12 cellular contexts compared by ENCODE assay signal in the genomic region with DNA sequence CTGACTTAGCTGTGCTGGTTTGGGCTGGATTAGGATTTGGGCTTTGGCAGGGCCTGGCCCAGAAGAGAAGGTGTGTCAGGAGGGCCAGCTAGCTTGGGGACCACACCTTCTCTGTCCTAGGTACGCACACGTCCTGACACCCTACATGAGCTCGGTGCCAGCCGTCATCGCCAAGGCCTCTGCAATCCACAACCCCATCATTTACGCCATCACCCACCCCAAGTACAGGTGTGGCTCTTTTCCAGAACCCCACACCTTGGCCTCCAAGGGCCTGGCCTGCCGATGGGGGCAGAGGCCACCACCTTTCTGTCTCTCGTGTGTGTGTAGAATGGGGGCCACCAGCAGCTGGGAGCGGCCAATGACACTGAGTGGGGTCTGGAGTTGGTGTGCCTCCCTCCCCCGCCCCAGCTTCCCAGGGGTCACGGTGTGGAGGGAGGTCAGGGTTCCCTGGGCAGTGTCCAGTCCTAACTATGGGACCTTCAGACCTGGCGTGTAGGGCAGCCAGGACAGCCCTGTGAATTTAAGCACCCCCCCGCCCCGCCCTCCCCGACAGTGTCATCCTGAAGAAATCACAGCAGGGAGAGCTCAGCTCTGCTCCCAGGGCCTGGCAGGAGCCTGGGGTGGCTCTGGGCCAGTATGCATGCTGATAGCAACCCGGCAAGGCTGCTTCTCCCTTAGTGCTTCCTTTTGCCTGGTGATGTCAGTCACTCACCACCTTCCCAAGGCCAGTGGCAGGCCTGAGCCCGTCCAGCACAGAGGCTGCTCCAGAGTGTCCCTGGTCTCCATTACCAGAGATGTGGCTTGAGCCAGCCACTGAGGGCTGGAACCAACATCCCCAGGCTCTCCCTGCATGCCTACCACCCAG. TPM values are rescaled to one million over a fixed set of nuclear protein-coding genes. Genes with fewer than 3 reads are reported as not detected.
DNase-seq lines count a peak whose midpoint lies in the region; ATAC-seq, FAIRE-seq and TF ChIP-seq lines count a peak whose summit lies in the region.
"Had no signal": no experiment of that assay in that cellular context is flagged by ENCODE, and none has a peak within 500 bp of the region (broad histone marks: within the 10 kb centered on the region; RNA-seq: fewer than 3 reads in every experiment).

No MANE protein-coding gene starts in this region.

- H3K9ac ChIP-seq in kidney (ENCODE audit: low read length in 2 of 2): no peak overlapping the region

- no peaks in the 10 kb centered on the region for H3K36me3 ChIP-seq in kidney (ENCODE audit: control insufficient read depth in 1 of 2, insufficient read depth in 2 of 2, low read length in 2 of 2)
- H3K36me3 ChIP-seq: suprapubic skin had no signal

- no peak overlapping the region for H3K4me3 Mint-ChIP-seq in activated naive CD8-positive, alpha-beta T cell treated with anti-CD3 and anti-CD28 coated beads, Interleukin-2, amount 50 U/mL, for 24 hours
- H3K4me3 Mint-ChIP-seq in activated CD4-positive, alpha-beta memory T cell treated with anti-CD3 and anti-CD28 coated beads for 36 hours: no peak overlapping the region

- H3K27me3 Mint-ChIP-seq in activated naive CD8-positive, alpha-beta T cell treated with anti-CD3 and anti-CD28 coated beads, Interleukin-2, amount 50 U/mL, for 24 hours: no peaks in the 10 kb centered on the region
- H3K27me3 Mint-ChIP-seq in activated CD4-positive, alpha-beta memory T cell treated with anti-CD3 and anti-CD28 coated beads for 36 hours: no peaks in the 10 kb centered on the region

- H3K9me3 Mint-ChIP-seq in activated naive CD8-positive, alpha-beta T cell treated with anti-CD3 and anti-CD28 coated beads, Interleukin-2, amount 50 U/mL, for 24 hours: no peaks in the 10 kb centered on the region
- H3K9me3 Mint-ChIP-seq in activated CD4-positive, alpha-beta memory T cell treated with anti-CD3 and anti-CD28 coated beads for 36 hours: no peaks in the 10 kb centered on the region

- DNase-seq in NCI-H2171 treated with DMSO at 0.1 percent for 48 hours (lab: John Stamatoyannopoulos, UW): peak; percentile 57
- DNase-seq in NCI-H2171 (lab: John Stamatoyannopoulos, UW): no peak
- DNase-seq in dorsolateral prefrontal cortex: peak in 5 of 10 donors; percentile 13 to 45 (median 41)
- DNase-seq in kidney: peak; percentile 78
- DNase-seq in ureter (ENCODE audit: low spot score): peak; percentile 73
- DNase-seq in activated naive CD8-positive, alpha-beta T cell treated with anti-CD3 and anti-CD28 coated beads, Interleukin-2, amount 50 U/mL, for 24 hours: no peak
- DNase-seq in activated CD4-positive, alpha-beta memory T cell treated with anti-CD3 and anti-CD28 coated beads for 36 hours: no peak
- no peak for DNase-seq in NCI-H345 (lab: John Stamatoyannopoulos, UW)
- DNase-seq: activated CD4-positive, CD25-positive, alpha-beta regulatory T cell; activated T-cell treated with anti-CD3 and anti-CD28 coated beads, Interleukin-2, amount 50 U/mL, for 48 hours had no signal

- H3K27me3 ChIP-seq in dorsolateral prefrontal cortex: no peaks in the 10 kb centered on the region
- H3K27me3 ChIP-seq: suprapubic skin had no signal

- peak overlapping the region in 32 of 59 donors; percentile 6 to 99 (median 97) for H3K27ac ChIP-seq in dorsolateral prefrontal cortex
- H3K27ac ChIP-seq in kidney (ENCODE audit: low read depth in 2 of 2, low read length in 2 of 2): no peak overlapping the region
- H3K27ac ChIP-seq: suprapubic skin had no signal

- H3K36me3 Mint-ChIP-seq in activated naive CD8-positive, alpha-beta T cell treated with anti-CD3 and anti-CD28 coated beads, Interleukin-2, amount 50 U/mL, for 24 hours (ENCODE audit: low read depth): no peaks in the 10 kb centered on the region
- no peaks in the 10 kb centered on the region for H3K36me3 Mint-ChIP-seq in activated CD4-positive, alpha-beta memory T cell treated with anti-CD3 and anti-CD28 coated beads for 36 hours

- H3K27ac Mint-ChIP-seq in activated naive CD8-positive, alpha-beta T cell treated with anti-CD3 and anti-CD28 coated beads, Interleukin-2, amount 50 U/mL, for 24 hours: no peak overlapping the region
- no peak overlapping the region for H3K27ac Mint-ChIP-seq in activated CD4-positive, alpha-beta memory T cell treated with anti-CD3 and anti-CD28 coated beads for 36 hours

- CTCF ChIA-PET in activated CD4-positive, alpha-beta memory T cell treated with anti-CD3 and anti-CD28 coated beads for 36 hours (lab: Charles Lee): interaction anchor here (0.7 kb wide), 1 partner anchor 33 kb away, joined by 3 read pairs; no protein-coding TSS in a partner anchor

- no peak overlapping the region for H3K4me3 ChIP-seq in dorsolateral prefrontal cortex
- no peak overlapping the region for H3K4me3 ChIP-seq in kidney (ENCODE audit: low read length in 2 of 2)
- H3K4me3 ChIP-seq: suprapubic skin had no signal

- ATAC-seq in activated naive CD8-positive, alpha-beta T cell treated with anti-CD3 and anti-CD28 coated beads, Interleukin-2, amount 50 U/mL, for 24 hours: no peak

- no peak for TF ChIP-seq CTCF in dorsolateral prefrontal cortex (IDR thresholded peaks at IDR 0.05 in 54 of 56, conservative IDR thresholded peaks at IDR 0.05 in 2 of 56; ENCODE audit: low read depth in 1 of 56, partially characterized antibody in 56 of 56)
- no peak for TF ChIP-seq CTCF in kidney (IDR thresholded peaks at IDR 0.05; ENCODE audit: borderline replicate concordance, extremely low read depth, insufficient read depth)

- no peaks in the 10 kb centered on the region for H3K4me1 ChIP-seq in kidney (ENCODE audit: control insufficient read depth in 1 of 2, insufficient read depth in 1 of 2, low read depth in 1 of 2, low read length in 2 of 2)

- no peak for FAIRE-seq in kidney (lab: Jason Lieb, UNC)

- no peaks in the 10 kb centered on the region for H3K9me3 ChIP-seq in kidney (ENCODE audit: control insufficient read depth in 1 of 2, low read length in 2 of 2)
- H3K9me3 ChIP-seq: suprapubic skin had no signal

- intact Hi-C loops in dorsolateral prefrontal cortex (cut with DNase I) (no loop called here), kidney (cut with DNase I) (no loop called here)
- intact Hi-C loops in activated CD4-positive, alpha-beta memory T cell treated with anti-CD3 and anti-CD28 coated beads for 36 hours (cut with micrococcal nuclease): no loop called here

- no peaks in the 10 kb centered on the region for H3K4me1 Mint-ChIP-seq in activated naive CD8-positive, alpha-beta T cell treated with anti-CD3 and anti-CD28 coated beads, Interleukin-2, amount 50 U/mL, for 24 hours
- no peaks in the 10 kb centered on the region for H3K4me1 Mint-ChIP-seq in activated CD4-positive, alpha-beta memory T cell treated with anti-CD3 and anti-CD28 coated beads for 36 hours (ENCODE audit: low read depth)

- POLR2A ChIA-PET in activated CD4-positive, alpha-beta memory T cell treated with anti-CD3 and anti-CD28 coated beads for 36 hours (lab: Charles Lee): no interaction called here

RNA-seq across cellular contexts. Expression of a gene that starts 6.9 kb away (rescaled TPM):
- total RNA-seq in dorsolateral prefrontal cortex: 10 to 100 TPM in 105 of 120 experiments, 1 to 10 TPM in 15; 3.8 to 94.4 (median 22.6) TPM
- total RNA-seq in kidney: 7.7 TPM
- polyA plus RNA-seq in kidney (ENCODE audit: insufficient read depth, low read depth, low replicate concordance): 3.3 TPM
- total RNA-seq in ureter: 15.9 TPM
- under 1 TPM; 0.12 to 0.43 TPM for total RNA-seq in activated CD4-positive, alpha-beta memory T cell treated with anti-CD3 and anti-CD28 coated beads for 36 hours
- total RNA-seq: lung microvascular endothelial cell had no signal

RNA-seq across cellular contexts. Expression of a gene that starts 7.0 kb away (rescaled TPM):
- total RNA-seq in dorsolateral prefrontal cortex: 1 to 10 TPM in 93 of 120 experiments, under 1 TPM in 23, not detected in 4; 0.35 to 4.5 (median 1.6) TPM
- total RNA-seq in kidney: not detected
- not detected for polyA plus RNA-seq in kidney (ENCODE audit: insufficient read depth, low read depth, low replicate concordance)
- not detected for total RNA-seq in ureter
- total RNA-seq in activated CD4-positive, alpha-beta memory T cell treated with anti-CD3 and anti-CD28 coated beads for 36 hours: not detected
- total RNA-seq: lung microvascular endothelial cell had no signal

Comparison
In these comparisons a context has a peak if more than half of its experiments do, and no peak if none do; other contexts are left out.
1. DNase-seq: peak in NCI-H2171 treated with DMSO at 0.1 percent for 48 hours (single experiment), kidney (single experiment) and ureter (single experiment); none in NCI-H2171 (single experiment), activated naive CD8-positive, alpha-beta T cell treated with anti-CD3 and anti-CD28 coated beads, Interleukin-2, amount 50 U/mL, for 24 hours (single experiment), activated CD4-positive, alpha-beta memory T cell treated with anti-CD3 and anti-CD28 coated beads for 36 hours (single experiment) and NCI-H345 (single experiment).
2. H3K27ac ChIP-seq: peak in dorsolateral prefrontal cortex (32 of 59); none in kidney (0 of 2).